ENCODE assay signal across 10 cellular contexts in genomic region chr3:157075693-157076420, GRCh38.
DNase-seq lines count a peak whose midpoint lies in the region; ATAC-seq, FAIRE-seq and TF ChIP-seq lines count a peak whose summit lies in the region.
"Had no signal": no experiment of that assay in that cellular context is flagged by ENCODE, and none has a peak within 500 bp of the region (broad histone marks: within the 10 kb centered on the region; RNA-seq: fewer than 3 reads in every experiment).

No MANE protein-coding gene starts in this region.

- H3K36me3 Mint-ChIP-seq in astrocyte (ENCODE audit: low read depth, unreplicated experiment) (no peaks in the 10 kb centered on the region), nephron (ENCODE audit: low read depth) (no peaks in the 10 kb centered on the region)

- H3K27me3 ChIP-seq in astrocyte (ENCODE audit: insufficient read depth, low read length), result no peaks in the 10 kb centered on the region

- FAIRE-seq in astrocyte (lab: Jason Lieb, UNC), result peak; percentile 55

- H3K4me3 Mint-ChIP-seq in stimulated activated naive CD8-positive, alpha-beta T cell treated with anti-CD3 and anti-CD28 coated beads, Interleukin-15, amount 100 ng/mL, for 72 hours, result no peak overlapping the region
- H3K4me3 Mint-ChIP-seq in astrocyte (ENCODE audit: unreplicated experiment) (no peak overlapping the region), nephron (no peak overlapping the region)

- no peaks in the 10 kb centered on the region for H3K9me3 ChIP-seq in astrocyte (ENCODE audit: insufficient read depth, low read depth, low read length)

- peak overlapping the region in 1 of 2 donors; percentile 49 for H3K27ac Mint-ChIP-seq in stimulated activated naive CD8-positive, alpha-beta T cell treated with anti-CD3 and anti-CD28 coated beads, Interleukin-15, amount 100 ng/mL, for 72 hours
- no peak overlapping the region for H3K27ac Mint-ChIP-seq in astrocyte (ENCODE audit: unreplicated experiment)
- H3K27ac Mint-ChIP-seq in nephron, result peak overlapping the region; percentile 14 to 98 (median 41)

- no peaks in the 10 kb centered on the region for H4K20me1 ChIP-seq in astrocyte (ENCODE audit: insufficient read depth, low read length)

- H3K4me2 ChIP-seq in astrocyte (ENCODE audit: low read length), result no peak overlapping the region

- no peak overlapping the region for H3K4me3 ChIP-seq in astrocyte (ENCODE audit: insufficient read depth, low read depth, low read length)

- H3K27ac ChIP-seq in astrocyte (ENCODE audit: low read depth, low read length), result no peak overlapping the region
- H3K27ac ChIP-seq: C4-2B had no signal

- ATAC-seq in stimulated activated naive CD8-positive, alpha-beta T cell treated with anti-CD3 and anti-CD28 coated beads, Interleukin-15, amount 100 ng/mL, for 72 hours, result peak; percentile 44
- ATAC-seq in stimulated activated naive CD8-positive, alpha-beta T cell treated with anti-CD3 and anti-CD28 coated beads, Interleukin-15, Interleukin-2, amounts not matched to agents 100 U/mL and 50 U/mL, for 24 hours, result no peak
- no peak for ATAC-seq in HG02852 (IDR thresholded peaks at IDR 0.05; ENCODE audit: unreplicated experiment)
- ATAC-seq: SK-N-SH treated with all-trans-retinoic acid at 6 μM for 48 hours had no signal

- no peak for DNase-seq in stimulated activated naive CD8-positive, alpha-beta T cell treated with anti-CD3 and anti-CD28 coated beads, Interleukin-15, amount 100 ng/mL, for 72 hours
- DNase-seq in stimulated activated naive CD8-positive, alpha-beta T cell treated with anti-CD3 and anti-CD28 coated beads, Interleukin-15, Interleukin-2, amounts not matched to agents 100 U/mL and 50 U/mL, for 24 hours, result no peak
- DNase-seq in astrocyte (ENCODE audit: low read depth) (no peak), erythroblast (lab: John Stamatoyannopoulos, UW) (no peak), SKM-1 treated with dmso at 0.1 percent for 144 hours (lab: John Stamatoyannopoulos, UW; ENCODE audit: unreplicated experiment) (no peak), NCI-H2227 treated with DMSO at 0.1 percent for 48 hours (lab: John Stamatoyannopoulos, UW) (no peak)

- H3K79me2 ChIP-seq in astrocyte (ENCODE audit: insufficient read depth, low read length), result no peaks in the 10 kb centered on the region

- no peaks in the 10 kb centered on the region for H3K9me3 Mint-ChIP-seq in stimulated activated naive CD8-positive, alpha-beta T cell treated with anti-CD3 and anti-CD28 coated beads, Interleukin-15, amount 100 ng/mL, for 72 hours
- H3K9me3 Mint-ChIP-seq in astrocyte (ENCODE audit: unreplicated experiment) (no peaks in the 10 kb centered on the region), nephron (no peaks in the 10 kb centered on the region)

- peaks cover 28% of the 10 kb centered on the region for H3K4me1 Mint-ChIP-seq in stimulated activated naive CD8-positive, alpha-beta T cell treated with anti-CD3 and anti-CD28 coated beads, Interleukin-15, amount 100 ng/mL, for 72 hours
- H3K4me1 Mint-ChIP-seq in astrocyte (ENCODE audit: low read depth, unreplicated experiment) (peaks cover 24% of the 10 kb centered on the region), nephron (peaks cover 49% of the 10 kb centered on the region)

- TF ChIP-seq CTCF in astrocyte (IDR thresholded peaks at IDR 0.05; ENCODE audit: insufficient read depth, low read depth, low read length) (no peak), nephron (IDR thresholded peaks at IDR 0.05; ENCODE audit: unreplicated experiment in 3 of 3) (no peak)

- H3K36me3 ChIP-seq in astrocyte (ENCODE audit: insufficient read depth, low read length), result no peaks in the 10 kb centered on the region

- TF ChIP-seq POLR2A in erythroblast (IDR thresholded peaks at IDR 0.05; ENCODE audit: low read length), result no peak

- peak overlapping the region; percentile 13 for H2AFZ ChIP-seq in astrocyte (ENCODE audit: low read depth, low read length)

- no peaks in the 10 kb centered on the region for H3K27me3 Mint-ChIP-seq in stimulated activated naive CD8-positive, alpha-beta T cell treated with anti-CD3 and anti-CD28 coated beads, Interleukin-15, amount 100 ng/mL, for 72 hours
- peaks cover 4% of the 10 kb centered on the region for H3K27me3 Mint-ChIP-seq in astrocyte (ENCODE audit: low read depth, unreplicated experiment)
- peaks cover 5% of the 10 kb centered on the region for H3K27me3 Mint-ChIP-seq in nephron (ENCODE audit: low read depth)

- no peak overlapping the region for H3K9ac ChIP-seq in astrocyte (ENCODE audit: low read length)

- peaks cover 4% of the 10 kb centered on the region for H3K4me1 ChIP-seq in astrocyte (ENCODE audit: insufficient read depth, low read length)
